8 cellular contexts compared by ENCODE assay signal in the genomic region with DNA sequence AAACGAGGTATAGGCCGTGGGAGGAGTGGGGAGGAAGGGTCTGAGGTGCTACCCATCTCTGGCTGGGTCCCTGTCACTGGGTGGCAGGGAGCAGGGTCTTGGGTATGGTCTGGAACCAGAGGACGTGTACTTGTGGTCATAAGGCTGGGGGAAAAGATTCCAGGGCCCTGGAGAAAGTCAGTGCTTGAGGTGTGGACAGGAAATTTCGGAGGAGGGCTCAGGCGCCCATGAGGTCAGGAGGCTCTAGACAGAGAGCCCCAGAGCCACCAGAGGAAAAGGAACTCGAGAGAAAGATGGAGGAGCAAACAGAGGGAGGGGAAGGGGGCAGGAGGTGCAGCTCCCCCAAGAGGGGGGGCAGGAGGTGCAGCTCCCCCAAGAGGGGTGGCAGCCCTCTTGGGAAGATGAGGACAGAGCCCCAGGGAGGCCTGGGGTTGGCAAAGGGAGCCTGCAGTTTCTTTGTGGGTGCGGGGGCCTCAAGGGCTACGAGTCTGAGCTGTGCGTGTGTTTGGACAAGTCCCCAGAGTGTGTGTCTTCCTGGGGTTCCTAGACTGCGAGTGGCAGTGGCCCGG. TPM values are rescaled to one million over a fixed set of nuclear protein-coding genes. Genes with fewer than 3 reads are reported as not detected.
DNase-seq lines count a peak whose midpoint lies in the region; ATAC-seq and TF ChIP-seq lines count a peak whose summit lies in the region.

No MANE protein-coding gene starts in this region.

- H3K27ac ChIP-seq in thoracic aorta, result peak overlapping the region; percentile 97 to 98

- intact Hi-C loops in activated CD4-positive, alpha-beta memory T cell treated with anti-CD3 and anti-CD28 coated beads for 36 hours (cut with micrococcal nuclease), result loop anchor here (1.0 to 10.0 kb wide), 2 partner anchors 93 to 181 kb away; partner anchors contain the start of gene SMPD3

- DNase-seq in activated T-cell treated with anti-CD3 and anti-CD28 coated beads, Interleukin-2, amount 50 U/mL, for 24 hours, result no peak
- no peak for DNase-seq in activated T-cell treated with anti-CD3 and anti-CD28 coated beads, Interleukin-2, amount 50 U/mL, for 48 hours
- no peak for DNase-seq in activated CD4-positive, alpha-beta memory T cell treated with anti-CD3 and anti-CD28 coated beads for 36 hours
- DNase-seq in thoracic aorta (ENCODE audit: low spot score) (no peak), NOMO-1 treated with DMSO at 0.1 percent for 48 hours (lab: John Stamatoyannopoulos, UW; ENCODE audit: unreplicated experiment) (no peak)

- H3K4me3 ChIP-seq in iPS-18c (ENCODE audit: insufficient read depth, low read depth, low read length) (peak overlapping the region; percentile 87), thoracic aorta (peak overlapping the region; percentile 90)

- peaks cover 13 to 36% of the 10 kb centered on the region in 2 donors for H3K4me1 ChIP-seq in thoracic aorta (ENCODE audit: control insufficient read depth in 1 of 2, low read depth in 2 of 2)

- H3K27ac Mint-ChIP-seq in activated T-cell treated with anti-CD3 and anti-CD28 coated beads, Interleukin-2, amount 50 U/mL, for 24 hours, result peak overlapping the region; percentile 97
- H3K27ac Mint-ChIP-seq in activated CD4-positive, alpha-beta memory T cell treated with anti-CD3 and anti-CD28 coated beads for 36 hours, result peak overlapping the region; percentile 95

- H3K9me3 ChIP-seq in iPS-18c (ENCODE audit: control insufficient read depth, insufficient read depth, low read length) (peaks cover 2% of the 10 kb centered on the region), thoracic aorta (no peaks in the 10 kb centered on the region)

- H3K4me1 Mint-ChIP-seq in activated T-cell treated with anti-CD3 and anti-CD28 coated beads, Interleukin-2, amount 50 U/mL, for 24 hours (ENCODE audit: low read depth), result peaks cover 44% of the 10 kb centered on the region
- H3K4me1 Mint-ChIP-seq in activated CD4-positive, alpha-beta memory T cell treated with anti-CD3 and anti-CD28 coated beads for 36 hours (ENCODE audit: low read depth), result peaks cover 37% of the 10 kb centered on the region

- ATAC-seq in thoracic aorta (ENCODE audit: insufficient number of reproducible peaks, low FRiP score, low read depth) (no peak), HG03135 (IDR thresholded peaks at IDR 0.05; ENCODE audit: unreplicated experiment) (no peak), GM21526 (IDR thresholded peaks at IDR 0.05; ENCODE audit: low FRiP score, unreplicated experiment) (no peak)

- no peaks in the 10 kb centered on the region for H3K27me3 ChIP-seq in thoracic aorta (replicated peaks; ENCODE audit: insufficient read depth)

- CTCF ChIA-PET in activated CD4-positive, alpha-beta memory T cell treated with anti-CD3 and anti-CD28 coated beads for 36 hours (lab: Charles Lee), result interaction anchor here (0.8 to 9.2 kb wide), 31 partner anchors 9 to 282 kb away, joined by 3 to 571 read pairs (median 7); partner anchors contain the start of genes ESRP2, NFATC3, PLA2G15 and PRMT7

- H3K9me3 Mint-ChIP-seq in activated T-cell treated with anti-CD3 and anti-CD28 coated beads, Interleukin-2, amount 50 U/mL, for 24 hours, result no peaks in the 10 kb centered on the region
- no peaks in the 10 kb centered on the region for H3K9me3 Mint-ChIP-seq in activated CD4-positive, alpha-beta memory T cell treated with anti-CD3 and anti-CD28 coated beads for 36 hours

- peaks cover 46% of the 10 kb centered on the region for H3K36me3 Mint-ChIP-seq in activated T-cell treated with anti-CD3 and anti-CD28 coated beads, Interleukin-2, amount 50 U/mL, for 24 hours (ENCODE audit: low read depth)
- H3K36me3 Mint-ChIP-seq in activated CD4-positive, alpha-beta memory T cell treated with anti-CD3 and anti-CD28 coated beads for 36 hours, result peaks cover 19% of the 10 kb centered on the region

- H3K27me3 Mint-ChIP-seq in activated T-cell treated with anti-CD3 and anti-CD28 coated beads, Interleukin-2, amount 50 U/mL, for 24 hours, result no peaks in the 10 kb centered on the region
- no peaks in the 10 kb centered on the region for H3K27me3 Mint-ChIP-seq in activated CD4-positive, alpha-beta memory T cell treated with anti-CD3 and anti-CD28 coated beads for 36 hours

- H3K4me3 Mint-ChIP-seq in activated T-cell treated with anti-CD3 and anti-CD28 coated beads, Interleukin-2, amount 50 U/mL, for 24 hours, result peak overlapping the region; percentile 86
- peak overlapping the region; percentile 96 for H3K4me3 Mint-ChIP-seq in activated CD4-positive, alpha-beta memory T cell treated with anti-CD3 and anti-CD28 coated beads for 36 hours

- POLR2A ChIA-PET in activated CD4-positive, alpha-beta memory T cell treated with anti-CD3 and anti-CD28 coated beads for 36 hours (lab: Charles Lee), result interaction anchor here (0.6 to 5.0 kb wide), 21 partner anchors 9 to 179 kb away, joined by 3 to 45 read pairs (median 4); partner anchors contain the start of genes NFATC3, PLA2G15, PRMT7 and SLC7A6OS

- peaks cover 14% of the 10 kb centered on the region for H3K36me3 ChIP-seq in thoracic aorta

- no peak for TF ChIP-seq CTCF in thoracic aorta (IDR thresholded peaks at IDR 0.05)

RNA-seq across cellular contexts. Expression of gene SLC7A6, which starts 0.7 kb away (rescaled TPM):
- 10 to 100 TPM; 62.8 to 63.8 TPM for total RNA-seq in activated CD4-positive, alpha-beta memory T cell treated with anti-CD3 and anti-CD28 coated beads for 36 hours
- total RNA-seq in thoracic aorta, result 100 to 1,000 TPM in 1 of 2 donors, 10 to 100 TPM in 1; 92.1 to 125 TPM

RNA-seq across cellular contexts. Expression of gene PLA2G15, which starts 18.5 kb away (rescaled TPM):
- 1 to 10 TPM; 8.0 to 8.7 TPM for total RNA-seq in activated CD4-positive, alpha-beta memory T cell treated with anti-CD3 and anti-CD28 coated beads for 36 hours
- total RNA-seq in thoracic aorta, result 10 to 100 TPM; 17.8 to 34.9 TPM

RNA-seq across cellular contexts. Expression of gene ESRP2, which starts 27.7 kb away (rescaled TPM):
- under 1 TPM; 0.27 to 0.59 TPM for total RNA-seq in activated CD4-positive, alpha-beta memory T cell treated with anti-CD3 and anti-CD28 coated beads for 36 hours
- 1 to 10 TPM; 2.0 to 9.1 TPM for total RNA-seq in thoracic aorta

RNA-seq across cellular contexts. Expression of gene SLC7A6OS, which starts 47.1 kb away (rescaled TPM):
- total RNA-seq in activated CD4-positive, alpha-beta memory T cell treated with anti-CD3 and anti-CD28 coated beads for 36 hours, result 10 to 100 TPM; 20.6 to 22.2 TPM
- 10 to 100 TPM; 15.6 to 22.6 TPM for total RNA-seq in thoracic aorta

RNA-seq across cellular contexts. Expression of gene PRMT7, which starts 47.2 kb away (rescaled TPM):
- total RNA-seq in activated CD4-positive, alpha-beta memory T cell treated with anti-CD3 and anti-CD28 coated beads for 36 hours, result 10 to 100 TPM; 60.4 to 62.8 TPM
- 10 to 100 TPM; 46.6 to 74.2 TPM for total RNA-seq in thoracic aorta
